8 cellular contexts compared by ENCODE assay signal in the genomic region with DNA sequence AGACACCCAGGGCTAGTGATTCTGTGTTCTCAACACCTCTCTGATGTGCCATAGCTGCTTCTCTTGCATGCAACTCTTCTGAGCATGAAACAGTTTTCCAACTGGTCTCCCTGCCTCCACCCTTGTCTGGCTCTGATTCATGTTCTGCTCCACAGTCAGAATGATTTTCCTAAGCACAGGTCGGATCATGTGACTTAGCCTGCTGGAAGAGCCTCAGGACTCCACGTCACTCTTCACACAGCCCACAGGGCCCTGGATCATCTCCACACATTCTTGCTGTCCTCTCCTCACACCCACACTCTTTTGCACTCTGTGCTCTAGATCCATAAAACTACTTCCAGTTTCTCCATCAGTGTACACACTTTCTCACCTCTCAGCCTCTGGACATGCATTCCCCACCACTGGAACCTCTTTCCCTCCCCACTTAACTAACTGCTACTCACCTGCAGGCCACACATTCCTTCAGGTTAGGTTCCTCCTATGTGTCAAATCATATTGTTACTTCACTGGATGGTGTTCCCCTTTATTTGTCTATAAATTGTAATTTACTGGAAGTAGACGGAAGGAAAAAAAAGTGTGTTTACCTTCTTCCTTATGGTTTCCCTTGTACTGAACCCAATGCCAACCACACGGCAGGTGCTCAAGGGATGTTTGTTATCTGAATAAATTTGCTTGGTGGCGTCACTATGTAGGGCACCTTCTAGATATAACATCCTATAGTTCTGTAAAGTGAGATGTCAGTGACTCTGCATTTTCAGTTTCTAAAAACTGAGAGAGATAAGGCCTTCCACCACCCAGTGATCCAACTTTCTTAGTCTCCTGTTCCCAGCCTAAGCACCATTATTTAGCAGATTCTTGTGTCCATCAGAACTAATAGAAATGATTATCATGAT.
DNase-seq lines count a peak whose midpoint lies in the region; ATAC-seq, FAIRE-seq and TF ChIP-seq lines count a peak whose summit lies in the region.

No MANE protein-coding gene starts in this region.

- TF ChIP-seq CTCF in kidney (IDR thresholded peaks at IDR 0.05; ENCODE audit: borderline replicate concordance, extremely low read depth, insufficient read depth): no peak
- no peak for TF ChIP-seq CTCF in type B pancreatic cell (conservative IDR thresholded peaks at IDR 0.05)
- no peak for TF ChIP-seq CTCF in Caco-2 (IDR thresholded peaks at IDR 0.05; ENCODE audit: insufficient read depth in 1 of 2, low read depth in 1 of 2, low read length in 1 of 2, severe bottlenecking in 1 of 2, unreplicated experiment in 1 of 2)

- no peak for FAIRE-seq in kidney (lab: Jason Lieb, UNC)

- POLR2A ChIA-PET in activated CD4-positive, alpha-beta T cell treated with anti-CD3 and anti-CD28 coated beads, Interleukin-2, amount 10 ng/mL, durations not matched to agents 7 days and 5 days (lab: Charles Lee): no interaction called here
- POLR2A ChIA-PET in Caco-2 (lab: Charles Lee): no interaction called here

- H3K9me3 ChIP-seq in kidney (ENCODE audit: control insufficient read depth in 1 of 2, low read length in 2 of 2) (no peaks in the 10 kb centered on the region), Caco-2 (no peaks in the 10 kb centered on the region)

- peaks cover 17 to 19% of the 10 kb centered on the region in 2 donors for H3K4me1 ChIP-seq in kidney (ENCODE audit: control insufficient read depth in 1 of 2, insufficient read depth in 1 of 2, low read depth in 1 of 2, low read length in 2 of 2)
- H3K4me1 ChIP-seq in Caco-2: peaks cover 12% of the 10 kb centered on the region

- intact Hi-C loops in kidney (cut with DNase I): no loop called here
- intact Hi-C loops in Caco-2 (cut with micrococcal nuclease; ENCODE audit: unreplicated experiment): no loop called here

- H3K4me3 Mint-ChIP-seq in activated CD4-positive, alpha-beta T cell treated with anti-CD3 and anti-CD28 coated beads, Interleukin-2, amount 10 ng/mL, durations not matched to agents 7 days and 5 days: no peak overlapping the region
- H3K4me3 Mint-ChIP-seq in activated naive CD8-positive, alpha-beta T cell: no peak overlapping the region
- H3K4me3 Mint-ChIP-seq in type B pancreatic cell: no peak overlapping the region
- H3K4me3 Mint-ChIP-seq in Caco-2 (ENCODE audit: unreplicated experiment): no peak overlapping the region

- no peak for DNase-seq in activated CD4-positive, alpha-beta T cell treated with anti-CD3 and anti-CD28 coated beads, Interleukin-2, amount 10 ng/mL, durations not matched to agents 7 days and 5 days
- no peak for DNase-seq in activated CD4-positive, alpha-beta T cell treated with anti-CD3 and anti-CD28 coated beads, Interleukin-2, amount 50 U/mL, for 4 hours
- peak; percentile 65 for DNase-seq in kidney
- DNase-seq in type B pancreatic cell (ENCODE audit: extremely low spot score, unreplicated experiment): no peak
- DNase-seq in Caco-2: no peak
- DNase-seq in stimulated activated CD4-positive, alpha-beta T cell treated with anti-CD3 and anti-CD28 coated beads, Interleukin-4, amount 100 ng/mL, for 1 hour: no peak

- H3K4me3 ChIP-seq in kidney (ENCODE audit: low read length in 2 of 2) (no peak overlapping the region), Caco-2 (ENCODE audit: low read depth, low read length) (no peak overlapping the region)

- no peaks in the 10 kb centered on the region for H3K27me3 Mint-ChIP-seq in activated CD4-positive, alpha-beta T cell treated with anti-CD3 and anti-CD28 coated beads, Interleukin-2, amount 10 ng/mL, durations not matched to agents 7 days and 5 days
- H3K27me3 Mint-ChIP-seq in activated naive CD8-positive, alpha-beta T cell: no peaks in the 10 kb centered on the region
- H3K27me3 Mint-ChIP-seq in type B pancreatic cell (peaks cover 8% of the 10 kb centered on the region), Caco-2 (ENCODE audit: insufficient read depth, unreplicated experiment) (no peaks in the 10 kb centered on the region)

- CTCF ChIA-PET in activated CD4-positive, alpha-beta T cell treated with anti-CD3 and anti-CD28 coated beads, Interleukin-2, amount 10 ng/mL, durations not matched to agents 7 days and 5 days (lab: Charles Lee): interaction anchor here (0.9 to 1.6 kb wide), 2 partner anchors 94 to 392 kb away, joined by 3 read pairs; no protein-coding TSS in a partner anchor
- CTCF ChIA-PET in Caco-2 (lab: Charles Lee): no interaction called here

- peak overlapping the region; percentile 10 to 51 for H3K27ac ChIP-seq in kidney (ENCODE audit: low read depth in 2 of 2, low read length in 2 of 2)

- peak overlapping the region; percentile 14 for H3K27ac Mint-ChIP-seq in activated CD4-positive, alpha-beta T cell treated with anti-CD3 and anti-CD28 coated beads, Interleukin-2, amount 10 ng/mL, durations not matched to agents 7 days and 5 days
- H3K27ac Mint-ChIP-seq in activated naive CD8-positive, alpha-beta T cell: peak overlapping the region; percentile 72
- H3K27ac Mint-ChIP-seq in type B pancreatic cell (peak overlapping the region; percentile 17), Caco-2 (ENCODE audit: unreplicated experiment) (no peak overlapping the region)

- H3K36me3 ChIP-seq in kidney (ENCODE audit: control insufficient read depth in 1 of 2, insufficient read depth in 2 of 2, low read length in 2 of 2) (peaks cover 0 to 5% of the 10 kb centered on the region in 2 donors), Caco-2 (ENCODE audit: control insufficient read depth, insufficient read depth, low read length) (no peaks in the 10 kb centered on the region)

- BruUV-seq in Caco-2 (replicated peaks; lab: Mats Ljungman, UMichigan): no TSS peak

- H3K4me1 Mint-ChIP-seq in activated CD4-positive, alpha-beta T cell treated with anti-CD3 and anti-CD28 coated beads, Interleukin-2, amount 10 ng/mL, durations not matched to agents 7 days and 5 days: peaks cover 56% of the 10 kb centered on the region
- H3K4me1 Mint-ChIP-seq in activated naive CD8-positive, alpha-beta T cell (ENCODE audit: low read depth): peaks cover 70% of the 10 kb centered on the region
- H3K4me1 Mint-ChIP-seq in type B pancreatic cell (ENCODE audit: unreplicated experiment): peaks cover 14% of the 10 kb centered on the region
- H3K4me1 Mint-ChIP-seq in Caco-2 (ENCODE audit: low read depth, unreplicated experiment): peaks cover 6% of the 10 kb centered on the region

- H3K9ac ChIP-seq in kidney (ENCODE audit: low read length in 2 of 2): no peak overlapping the region

- no peak for ATAC-seq in GM21825 (IDR thresholded peaks at IDR 0.05; ENCODE audit: unreplicated experiment)

- no peaks in the 10 kb centered on the region for H3K27me3 ChIP-seq in Caco-2 (replicated peaks; ENCODE audit: control insufficient read depth, insufficient read depth, low read length)

- H3K9me3 Mint-ChIP-seq in activated CD4-positive, alpha-beta T cell treated with anti-CD3 and anti-CD28 coated beads, Interleukin-2, amount 10 ng/mL, durations not matched to agents 7 days and 5 days: no peaks in the 10 kb centered on the region
- no peaks in the 10 kb centered on the region for H3K9me3 Mint-ChIP-seq in activated naive CD8-positive, alpha-beta T cell (ENCODE audit: low read depth)
- H3K9me3 Mint-ChIP-seq in type B pancreatic cell: no peaks in the 10 kb centered on the region
- H3K9me3 Mint-ChIP-seq in Caco-2 (ENCODE audit: unreplicated experiment): no peaks in the 10 kb centered on the region

- peaks cover 70% of the 10 kb centered on the region for H3K36me3 Mint-ChIP-seq in activated CD4-positive, alpha-beta T cell treated with anti-CD3 and anti-CD28 coated beads, Interleukin-2, amount 10 ng/mL, durations not matched to agents 7 days and 5 days (ENCODE audit: low read depth)
- H3K36me3 Mint-ChIP-seq in activated naive CD8-positive, alpha-beta T cell: peaks cover 29% of the 10 kb centered on the region
- H3K36me3 Mint-ChIP-seq in type B pancreatic cell (peaks cover 9% of the 10 kb centered on the region), Caco-2 (ENCODE audit: insufficient read depth, unreplicated experiment) (no peaks in the 10 kb centered on the region)
